Comparison of ENCODE assay signal across 26 cellular contexts in the genomic region with DNA sequence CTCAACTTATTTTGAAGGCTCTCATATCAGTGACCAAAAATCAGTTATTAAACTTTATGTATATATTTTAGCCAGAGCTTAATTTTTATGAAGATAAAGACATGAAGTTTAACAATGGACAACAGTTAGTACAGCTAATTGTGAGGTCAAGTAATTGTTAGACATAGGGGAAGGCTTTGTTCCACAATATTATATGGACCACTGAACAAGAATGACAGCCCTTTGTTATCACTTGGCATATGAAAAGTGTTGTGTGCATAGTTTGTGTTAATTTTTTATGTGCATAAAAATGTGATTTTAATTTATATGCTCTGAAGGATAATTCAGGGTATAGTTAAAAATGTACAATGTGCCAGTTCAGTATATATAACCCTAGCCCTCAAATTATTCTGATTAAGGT.
"Had no signal": no experiment of that assay in that cellular context is flagged by ENCODE, and none has a peak within 500 bp of the region (broad histone marks: within the 10 kb centered on the region; RNA-seq: fewer than 3 reads in every experiment).

No MANE protein-coding gene starts in this region.

- H3K4me1 Mint-ChIP-seq: activated T-helper 17 cell treated with anti-CD3 and anti-CD28 coated beads, Interleukin-2, amount 50 U/mL, for 72 hours; central memory CD8-positive, alpha-beta T cell had no signal

- H3K27me3 Mint-ChIP-seq: activated CD8-positive, alpha-beta T cell treated with anti-CD3 and anti-CD28 coated beads for 36 hours; activated naive CD8-positive, alpha-beta T cell; activated T-helper 17 cell treated with anti-CD3 and anti-CD28 coated beads, Interleukin-2, amount 50 U/mL, for 72 hours; central memory CD8-positive, alpha-beta T cell; effector memory CD8-positive, alpha-beta T cell had no signal

- H3K27ac Mint-ChIP-seq: activated T-helper 17 cell treated with anti-CD3 and anti-CD28 coated beads, Interleukin-2, amount 50 U/mL, for 72 hours; effector memory CD8-positive, alpha-beta T cell had no signal

- ATAC-seq: activated CD8-positive, alpha-beta T cell treated with anti-CD3 and anti-CD28 coated beads for 36 hours; activated T-cell treated with anti-CD3 and anti-CD28 coated beads, Interleukin-2, amount 50 U/mL, for 4 hours; activated T-helper 17 cell treated with anti-CD3 and anti-CD28 coated beads, Interleukin-2, amount 50 U/mL, for 72 hours; effector memory CD8-positive, alpha-beta T cell had no signal

- H3K4me3 Mint-ChIP-seq: activated CD8-positive, alpha-beta T cell treated with anti-CD3 and anti-CD28 coated beads for 36 hours; activated naive CD8-positive, alpha-beta T cell; activated T-cell treated with anti-CD3 and anti-CD28 coated beads, Interleukin-2, amount 50 U/mL, for 4 hours; activated T-helper 17 cell treated with anti-CD3 and anti-CD28 coated beads, Interleukin-2, amount 50 U/mL, for 72 hours; central memory CD8-positive, alpha-beta T cell; effector memory CD8-positive, alpha-beta T cell had no signal

- DNase-seq: activated CD4-positive, alpha-beta T cell treated with anti-CD3 and anti-CD28 coated beads for 48 hours; activated CD4-positive, alpha-beta T cell treated with anti-CD3 and anti-CD28 coated beads, Interleukin-2, amount 50 U/mL, for 1 hour; activated CD4-positive, alpha-beta T cell treated with anti-CD3 and anti-CD28 coated beads, Interleukin-2, amount 50 U/mL, for 48 hours; activated CD8-positive, alpha-beta memory T cell treated with anti-CD3 and anti-CD28 coated beads for 24 hours; activated CD8-positive, alpha-beta T cell treated with anti-CD3 and anti-CD28 coated beads for 36 hours; activated effector memory CD4-positive, alpha-beta T cell treated with Interleukin-2 at 50 U/mL for 16 hours; activated gamma-delta T cell treated with Interleukin-2 at 50 U/mL for 16 hours; activated naive CD4-positive, alpha-beta T cell treated with anti-CD3 and anti-CD28 coated beads, Interleukin-2, amount 50 U/mL, for 16 hours; activated naive CD4-positive, alpha-beta T cell treated with Interleukin-2 at 50 U/mL for 16 hours; activated T-cell treated with anti-CD3 and anti-CD28 coated beads, Interleukin-2, amount 50 U/mL, for 4 hours; amniotic stem cell; anterior cingulate cortex; brain microvascular endothelial cell; cortex of kidney; dermis blood vessel endothelial cell; effector CD4-positive, alpha-beta T cell; effector memory CD8-positive, alpha-beta T cell; esophagus squamous epithelium; foreskin melanocyte; SW 1271; T-helper 1 cell; T-helper 2 cell had no signal

- H3K9me3 ChIP-seq: esophagus squamous epithelium had no signal

- H3K9me3 Mint-ChIP-seq: activated CD8-positive, alpha-beta T cell treated with anti-CD3 and anti-CD28 coated beads for 36 hours; activated T-cell treated with anti-CD3 and anti-CD28 coated beads, Interleukin-2, amount 50 U/mL, for 4 hours; activated T-helper 17 cell treated with anti-CD3 and anti-CD28 coated beads, Interleukin-2, amount 50 U/mL, for 72 hours; central memory CD8-positive, alpha-beta T cell; effector memory CD8-positive, alpha-beta T cell had no signal

- H3K27me3 ChIP-seq: brain microvascular endothelial cell, esophagus squamous epithelium had no signal

- H3K4me3 ChIP-seq: esophagus squamous epithelium had no signal

- H3K4me1 ChIP-seq: esophagus squamous epithelium had no signal

- H3K27ac ChIP-seq: brain microvascular endothelial cell, epithelial cell of prostate, esophagus squamous epithelium had no signal
